Comparison of ENCODE assay signal across 10 cellular contexts in the genomic region with DNA sequence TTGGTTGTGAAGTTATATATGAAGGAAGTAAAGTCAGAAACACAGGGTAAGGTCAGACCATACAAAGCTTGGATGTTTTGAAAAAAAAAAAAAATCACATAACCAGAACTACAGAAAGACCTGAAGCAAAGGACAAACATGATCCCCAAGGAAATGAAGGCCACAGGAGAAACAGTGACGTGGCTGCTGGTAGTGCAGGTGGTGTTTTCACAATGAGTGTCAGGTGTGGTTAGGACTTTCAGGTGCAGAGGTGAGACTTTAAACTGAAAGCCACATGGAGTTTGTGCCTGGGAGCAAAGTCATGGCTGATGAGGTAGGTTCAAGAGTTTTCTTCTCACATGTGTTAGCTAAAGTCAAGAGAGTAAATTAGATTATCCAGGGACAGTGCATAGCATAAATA.
A peak's percentile ranks its signal among the peaks of the same experiment; 100 is the strongest.
DNase-seq lines count a peak whose midpoint lies in the region; ATAC-seq lines count a peak whose summit lies in the region.
"Had no signal": no experiment of that assay in that cellular context is flagged by ENCODE, and none has a peak within 500 bp of the region (broad histone marks: within the 10 kb centered on the region; RNA-seq: fewer than 3 reads in every experiment).

No MANE protein-coding gene starts in this region.

- no peaks in the 10 kb centered on the region for H3K4me1 ChIP-seq in Karpas-422 (ENCODE audit: low read length)

- H2AFZ ChIP-seq in Karpas-422 (ENCODE audit: low read length), result no peak overlapping the region

- DNase-seq in NCI-H510A (lab: John Stamatoyannopoulos, UW) (no peak), Karpas-422 (no peak), COLO829 (ENCODE audit: low spot score) (no peak)
- DNase-seq: Calu3 had no signal

- no peaks in the 10 kb centered on the region for H3K9me3 ChIP-seq in Karpas-422 (ENCODE audit: low read length)

- no peaks in the 10 kb centered on the region for H3K27me3 Mint-ChIP-seq in stimulated activated memory B cell treated with anti-CD40 and anti-IgM and Interleukin-4, amounts not matched to agents 10 μg/mL and 1 μg/mL and 100 μg/mL, for 72 hours

- no peak overlapping the region for H3K4me3 Mint-ChIP-seq in stimulated activated memory B cell treated with anti-CD40 and anti-IgM and Interleukin-4, amounts not matched to agents 10 μg/mL and 1 μg/mL and 100 μg/mL, for 72 hours

- H3K9me3 Mint-ChIP-seq in stimulated activated memory B cell treated with anti-CD40 and anti-IgM and Interleukin-4, amounts not matched to agents 10 μg/mL and 1 μg/mL and 100 μg/mL, for 72 hours, result peaks cover 2% of the 10 kb centered on the region

- no peaks in the 10 kb centered on the region for H4K20me1 ChIP-seq in Karpas-422 (ENCODE audit: insufficient read depth, low read depth, low read length)

- H3K79me2 ChIP-seq in Karpas-422 (ENCODE audit: low read length), result no peaks in the 10 kb centered on the region

- no peaks in the 10 kb centered on the region for H3K36me3 ChIP-seq in Karpas-422 (ENCODE audit: insufficient read depth, low read length)

- H3K27me3 ChIP-seq in Karpas-422 (ENCODE audit: low read length), result no peaks in the 10 kb centered on the region

- ATAC-seq in GM19035 (IDR thresholded peaks at IDR 0.05; ENCODE audit: unreplicated experiment), result peak; percentile 85
- ATAC-seq in GM21717 (IDR thresholded peaks at IDR 0.05; ENCODE audit: unreplicated experiment), result peak; percentile 93
- peak; percentile 89 for ATAC-seq in HG03159 (IDR thresholded peaks at IDR 0.05; ENCODE audit: unreplicated experiment)
- peak; percentile 16 for ATAC-seq in stimulated activated memory B cell treated with anti-CD40 and anti-IgM and Interleukin-4, amounts not matched to agents 10 μg/mL and 1 μg/mL and 100 μg/mL, for 72 hours
- ATAC-seq: HepG2, Right ventricle myocardium inferior had no signal

- H3K9ac ChIP-seq in Karpas-422 (ENCODE audit: low read length), result no peak overlapping the region

- no peaks in the 10 kb centered on the region for H3K36me3 Mint-ChIP-seq in stimulated activated memory B cell treated with anti-CD40 and anti-IgM and Interleukin-4, amounts not matched to agents 10 μg/mL and 1 μg/mL and 100 μg/mL, for 72 hours

- H3K4me1 Mint-ChIP-seq in stimulated activated memory B cell treated with anti-CD40 and anti-IgM and Interleukin-4, amounts not matched to agents 10 μg/mL and 1 μg/mL and 100 μg/mL, for 72 hours, result no peaks in the 10 kb centered on the region

- no peak overlapping the region for H3K4me2 ChIP-seq in Karpas-422 (ENCODE audit: low read depth, low read length, poor library complexity, severe bottlenecking)

- no peak overlapping the region for H3K4me3 ChIP-seq in Karpas-422 (ENCODE audit: low read length)

- no peaks in the 10 kb centered on the region for H3K9me2 ChIP-seq in Karpas-422 (replicated peaks; ENCODE audit: insufficient read depth, low read length)

- no peak overlapping the region for H3K27ac Mint-ChIP-seq in stimulated activated memory B cell treated with anti-CD40 and anti-IgM and Interleukin-4, amounts not matched to agents 10 μg/mL and 1 μg/mL and 100 μg/mL, for 72 hours

- no peak overlapping the region for H3K27ac ChIP-seq in Karpas-422 (ENCODE audit: low read length)

Comparison
In these comparisons a context has a peak if more than half of its experiments do, and no peak if none do; other contexts are left out.
1. ATAC-seq: peak in every context shown above with its lines; median percentile 93 in GM21717; 89 in HG03159; 85 in GM19035; 16 in stimulated activated memory B cell treated with anti-CD40 and anti-IgM and Interleukin-4, amounts not matched to agents 10 μg/mL and 1 μg/mL and 100 μg/mL, for 72 hours.